12 cellular contexts compared by ENCODE assay signal in the genomic region with DNA sequence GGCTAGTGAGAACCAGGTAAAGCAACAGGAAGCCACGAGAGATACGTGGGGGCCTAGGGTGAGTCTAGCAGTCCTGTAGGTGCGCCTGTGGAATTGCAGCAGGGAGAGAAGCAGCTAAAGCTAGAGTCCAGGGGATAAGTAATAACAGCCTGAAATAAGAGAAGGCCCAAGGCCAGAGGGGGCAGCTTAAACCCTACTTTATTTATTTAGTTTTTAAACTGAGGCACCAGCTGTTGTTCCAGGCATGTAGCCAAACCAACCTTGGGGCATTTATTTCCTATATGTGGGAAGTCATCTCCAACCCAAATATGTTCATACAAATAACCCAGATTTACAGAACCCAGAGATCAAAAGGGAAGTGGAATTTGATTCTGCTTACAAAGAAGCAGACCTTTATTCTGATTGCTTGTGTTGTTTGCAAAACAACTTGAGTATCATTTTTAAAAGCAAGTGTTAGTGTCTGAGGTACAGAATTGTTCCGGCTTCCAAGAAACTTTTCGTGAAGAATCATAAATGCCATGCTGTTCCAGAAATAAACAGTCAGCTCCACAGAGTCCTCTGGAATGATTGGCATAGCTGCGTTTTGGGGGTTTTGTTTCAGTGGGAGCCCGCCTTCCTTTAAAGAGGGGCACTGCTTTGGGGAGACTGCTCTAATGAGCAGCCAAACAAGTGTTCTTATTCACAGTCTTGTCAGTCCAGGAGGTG.
A peak's percentile ranks its signal among the peaks of the same experiment; 100 is the strongest.
DNase-seq lines count a peak whose midpoint lies in the region; ATAC-seq and TF ChIP-seq lines count a peak whose summit lies in the region.
"Had no signal": no experiment of that assay in that cellular context is flagged by ENCODE, and none has a peak within 500 bp of the region (broad histone marks: within the 10 kb centered on the region; RNA-seq: fewer than 3 reads in every experiment).

No MANE protein-coding gene starts in this region.

- H3K4me2 ChIP-seq in BLaER1 (peak overlapping the region; percentile 63), PC-9 (no peak overlapping the region)

- no peaks in the 10 kb centered on the region for H3K9me2 ChIP-seq in PC-9 (ENCODE audit: insufficient read depth)

- no TSS peak for BruUV-seq in PC-9 (replicated peaks; lab: Mats Ljungman, UMichigan)

- H3K27me3 Mint-ChIP-seq in glutamatergic neuron (ENCODE audit: unreplicated experiment), result peaks cover 3% of the 10 kb centered on the region
- H3K27me3 Mint-ChIP-seq: T-helper 17 cell had no signal

- no peak overlapping the region for H3K4me3 Mint-ChIP-seq in glutamatergic neuron (ENCODE audit: unreplicated experiment)
- H3K4me3 Mint-ChIP-seq: T-helper 17 cell had no signal

- POLR2A ChIA-PET in PC-9 (lab: Charles Lee; ENCODE audit: unreplicated experiment), result no interaction called here

- no peak overlapping the region for H3K9ac ChIP-seq in BLaER1

- peaks cover 33% of the 10 kb centered on the region for H3K4me1 ChIP-seq in BLaER1
- no peaks in the 10 kb centered on the region for H3K4me1 ChIP-seq in PC-9 (replicated peaks; ENCODE audit: insufficient read depth)

- no peaks in the 10 kb centered on the region for H3K36me3 Mint-ChIP-seq in glutamatergic neuron (ENCODE audit: unreplicated experiment)

- peak overlapping the region; percentile 16 for H3K27ac Mint-ChIP-seq in glutamatergic neuron (ENCODE audit: unreplicated experiment)
- H3K27ac Mint-ChIP-seq: T-helper 17 cell had no signal

- H3K4me1 Mint-ChIP-seq in glutamatergic neuron (ENCODE audit: low read depth, unreplicated experiment), result peaks cover 15% of the 10 kb centered on the region
- H3K4me1 Mint-ChIP-seq: T-helper 17 cell had no signal

- ATAC-seq in GM21515 (IDR thresholded peaks at IDR 0.05; ENCODE audit: unreplicated experiment), result no peak
- ATAC-seq in HG03439 (IDR thresholded peaks at IDR 0.05; ENCODE audit: unreplicated experiment), result no peak
- ATAC-seq in GM18502 (IDR thresholded peaks at IDR 0.05; ENCODE audit: poor library complexity, unreplicated experiment), result no peak
- ATAC-seq: T-helper 17 cell had no signal

- peaks cover 3% of the 10 kb centered on the region for H3K9me3 Mint-ChIP-seq in glutamatergic neuron (ENCODE audit: unreplicated experiment)

- H3K27me3 ChIP-seq in BLaER1 (no peaks in the 10 kb centered on the region), PC-9 (ENCODE audit: insufficient read depth, low read depth) (no peaks in the 10 kb centered on the region)
- H3K27me3 ChIP-seq: thyroid gland had no signal

- CTCF ChIA-PET in PC-9 (lab: Charles Lee), result no interaction called here

- H2AFZ ChIP-seq in PC-9, result no peak overlapping the region

- no peaks in the 10 kb centered on the region for H4K20me1 ChIP-seq in BLaER1
- no peaks in the 10 kb centered on the region for H4K20me1 ChIP-seq in PC-9 (ENCODE audit: insufficient read depth)

- TF ChIP-seq CTCF in glutamatergic neuron (IDR thresholded peaks at IDR 0.05; ENCODE audit: partially characterized antibody, unreplicated experiment), result no peak
- no peak for TF ChIP-seq CTCF in PC-9 (conservative IDR thresholded peaks at IDR 0.05)

- DNase-seq in LHCN-M2 (ENCODE audit: low read depth) (peak; percentile 98), SW480 (ENCODE audit: low spot score) (peak; percentile 34), glutamatergic neuron (no peak), PC-9 (no peak)
- DNase-seq: activated T-cell treated with anti-CD3 and anti-CD28 coated beads, Interleukin-2, amount 50 U/mL, for 1 hour; effector CD4-positive, alpha-beta T cell; T-helper 17 cell; thyroid gland had no signal

- intact Hi-C loops in PC-9 (cut with micrococcal nuclease; ENCODE audit: unreplicated experiment), result no loop called here

- no peaks in the 10 kb centered on the region for H3F3A ChIP-seq in PC-9 (ENCODE audit: insufficient read depth, low read depth)

- peaks cover 52% of the 10 kb centered on the region for H3K36me3 ChIP-seq in BLaER1
- H3K36me3 ChIP-seq in PC-9 (ENCODE audit: low read depth), result no peaks in the 10 kb centered on the region
- H3K36me3 ChIP-seq: thyroid gland had no signal

- H3K79me2 ChIP-seq in PC-9 (ENCODE audit: low read depth), result no peaks in the 10 kb centered on the region

- no peak overlapping the region for H3K4me3 ChIP-seq in BLaER1
- no peak overlapping the region for H3K4me3 ChIP-seq in PC-9
- H3K4me3 ChIP-seq: thyroid gland had no signal

- H3K27ac ChIP-seq in BLaER1 (peak overlapping the region; percentile 30; the same call in 1 of the 2 replicates), PC-9 (no peak overlapping the region)
- H3K27ac ChIP-seq: thyroid gland had no signal

- no peaks in the 10 kb centered on the region for H3K9me3 ChIP-seq in BLaER1
- no peaks in the 10 kb centered on the region for H3K9me3 ChIP-seq in PC-9 (ENCODE audit: insufficient read depth, low read depth)
- H3K9me3 ChIP-seq: thyroid gland had no signal

Comparison
In these comparisons a context has a peak if more than half of its experiments do, and no peak if none do; other contexts are left out.
1. DNase-seq: peak in LHCN-M2 (single experiment) and SW480 (single experiment); none in glutamatergic neuron (single experiment) and PC-9 (0 of 2).